ENCODE assay signal across 8 cellular contexts in the genomic region with DNA sequence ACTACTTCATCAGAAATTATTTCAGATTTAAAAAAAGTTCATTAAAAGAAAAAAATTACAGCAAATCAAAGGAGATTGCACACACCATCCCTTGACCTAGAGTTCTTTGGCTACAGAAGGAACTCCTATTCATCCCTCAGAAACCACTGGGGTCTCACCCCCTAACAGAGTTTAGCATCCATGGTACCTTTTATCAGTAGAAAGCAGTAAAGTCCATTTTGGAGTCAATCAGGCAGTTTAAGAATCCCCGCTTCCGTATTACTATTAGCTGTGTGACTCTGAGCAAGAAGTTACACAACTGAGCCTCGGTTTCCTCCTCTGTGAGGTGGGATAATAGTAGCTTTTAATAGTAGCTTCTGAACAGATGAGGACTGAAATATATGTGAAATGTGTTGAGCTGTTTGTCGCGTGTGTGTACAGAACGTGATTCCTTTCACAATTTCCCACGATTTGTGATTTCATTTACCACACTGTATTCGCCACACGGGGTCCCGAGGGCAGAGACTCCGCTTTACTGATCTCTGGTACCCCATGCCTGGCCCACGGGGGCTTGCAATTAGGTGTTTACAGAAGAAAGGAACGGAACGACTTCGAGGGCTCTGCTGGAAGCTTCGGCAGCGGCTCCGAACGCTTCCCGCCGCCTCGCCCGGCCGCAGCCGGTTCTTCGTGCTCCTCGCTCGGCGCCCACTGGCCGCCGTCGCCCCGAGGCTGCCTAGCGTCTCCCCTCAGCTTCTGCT.
DNase-seq lines count a peak whose midpoint lies in the region; ATAC-seq and TF ChIP-seq lines count a peak whose summit lies in the region.

No MANE protein-coding gene starts in this region.

- peak overlapping the region; percentile 80 to 96 for H3K4ac ChIP-seq in mesenchymal stem cell (ENCODE audit: low read depth in 1 of 2, low read length in 2 of 2)

- H3K9me3 ChIP-seq in SJSA1 (replicated peaks), result no peaks in the 10 kb centered on the region
- H3K9me3 ChIP-seq in mesenchymal stem cell (ENCODE audit: control insufficient read depth, low read length), result no peaks in the 10 kb centered on the region
- no peaks in the 10 kb centered on the region for H3K9me3 ChIP-seq in upper lobe of right lung

- ATAC-seq in GM19035 (IDR thresholded peaks at IDR 0.05; ENCODE audit: unreplicated experiment) (peak; percentile 27), upper lobe of right lung (peak; percentile 12)

- no peak overlapping the region for H2AK5ac ChIP-seq in mesenchymal stem cell (ENCODE audit: low read length, severe bottlenecking)

- peak overlapping the region; percentile 86 for H2BK120ac ChIP-seq in mesenchymal stem cell (ENCODE audit: low read depth, low read length)

- H4K91ac ChIP-seq in mesenchymal stem cell (ENCODE audit: low read length), result peak overlapping the region; percentile 90

- H3K79me1 ChIP-seq in mesenchymal stem cell (replicated peaks; ENCODE audit: low read length, poor library complexity, severe bottlenecking), result peaks cover 3% of the 10 kb centered on the region

- H3K14ac ChIP-seq in mesenchymal stem cell (ENCODE audit: low read length in 2 of 2), result peak overlapping the region in 1 of 2 experiments; percentile 44

- intact Hi-C loops in dendritic cell treated with granulocyte-macrophage colony-stimulating factor and Interleukin-4, amounts not matched to agents 40 ng/mL and 50 ng/mL, for 4 days (cut with micrococcal nuclease), result loop anchor here (5.0 kb wide), 4 partner anchors 47 to 138 kb away; no protein-coding TSS in a partner anchor
- intact Hi-C loops in upper lobe of right lung (cut with DNase I), result loop anchor here (10.0 kb wide), 1 partner anchor 94 kb away; no protein-coding TSS in a partner anchor

- peak overlapping the region; percentile 97 for H3K4me3 Mint-ChIP-seq in dendritic cell treated with granulocyte-macrophage colony-stimulating factor and Interleukin-4, amounts not matched to agents 40 ng/mL and 50 ng/mL, for 4 days

- peak overlapping the region; percentile 97 for H3K27ac Mint-ChIP-seq in dendritic cell treated with granulocyte-macrophage colony-stimulating factor and Interleukin-4, amounts not matched to agents 40 ng/mL and 50 ng/mL, for 4 days

- H3K36me3 Mint-ChIP-seq in dendritic cell treated with granulocyte-macrophage colony-stimulating factor and Interleukin-4, amounts not matched to agents 40 ng/mL and 50 ng/mL, for 4 days (ENCODE audit: low read depth), result peaks cover 9% of the 10 kb centered on the region

- H4K8ac ChIP-seq in mesenchymal stem cell (ENCODE audit: low read length), result peak overlapping the region; percentile 92

- H3K27ac ChIP-seq in 22Rv1 (peak overlapping the region; percentile 87), SJSA1 (peak overlapping the region; percentile 71), mesenchymal stem cell (ENCODE audit: low read length, poor library complexity, severe bottlenecking) (no peak overlapping the region), upper lobe of right lung (peak overlapping the region; percentile 86)

- H3K9me3 Mint-ChIP-seq in dendritic cell treated with granulocyte-macrophage colony-stimulating factor and Interleukin-4, amounts not matched to agents 40 ng/mL and 50 ng/mL, for 4 days, result no peaks in the 10 kb centered on the region

- peak overlapping the region; percentile 59 to 94 for H2BK12ac ChIP-seq in mesenchymal stem cell (ENCODE audit: low read length in 2 of 2)

- peak overlapping the region; percentile 68 for H2BK15ac ChIP-seq in mesenchymal stem cell (ENCODE audit: low read depth, poor library complexity, severe bottlenecking)

- peak overlapping the region; percentile 55 for H3K4me3 ChIP-seq in SJSA1
- peak overlapping the region; percentile 68 to 84 for H3K4me3 ChIP-seq in mesenchymal stem cell (ENCODE audit: insufficient read depth in 1 of 2, low read depth in 1 of 2, low read length in 2 of 2)
- H3K4me3 ChIP-seq in upper lobe of right lung, result peak overlapping the region; percentile 66

- H3K4me1 ChIP-seq in SJSA1 (replicated peaks) (peaks cover 35% of the 10 kb centered on the region), mesenchymal stem cell (ENCODE audit: control insufficient read depth, insufficient read depth, low read depth, low read length) (peaks cover 11% of the 10 kb centered on the region), upper lobe of right lung (peaks cover 13% of the 10 kb centered on the region)

- H3K27me3 ChIP-seq in SJSA1 (replicated peaks) (no peaks in the 10 kb centered on the region), mesenchymal stem cell (ENCODE audit: control insufficient read depth in 1 of 2, insufficient read depth in 1 of 2, low read length in 2 of 2) (no peaks in the 10 kb centered on the region), upper lobe of right lung (no peaks in the 10 kb centered on the region)

- H3K9ac ChIP-seq in mesenchymal stem cell (ENCODE audit: low read length), result peak overlapping the region; percentile 93

- H3K27me3 Mint-ChIP-seq in dendritic cell treated with granulocyte-macrophage colony-stimulating factor and Interleukin-4, amounts not matched to agents 40 ng/mL and 50 ng/mL, for 4 days, result peaks cover 30% of the 10 kb centered on the region

- H3K23ac ChIP-seq in mesenchymal stem cell (ENCODE audit: low read length in 2 of 2), result peak overlapping the region in 1 of 2 experiments; percentile 99

- POLR2A ChIA-PET in GM10248 (lab: Yijun Ruan, JAX), result no interaction called here

- H3K4me1 Mint-ChIP-seq in dendritic cell treated with granulocyte-macrophage colony-stimulating factor and Interleukin-4, amounts not matched to agents 40 ng/mL and 50 ng/mL, for 4 days (ENCODE audit: low read depth), result peaks cover 40% of the 10 kb centered on the region

- H3K18ac ChIP-seq in mesenchymal stem cell (ENCODE audit: low read depth in 1 of 2, low read length in 2 of 2), result peak overlapping the region; percentile 98 to 99

- no peak for TF ChIP-seq CTCF in 22Rv1 (IDR thresholded peaks at IDR 0.05)
- no peak for TF ChIP-seq CTCF in upper lobe of right lung (IDR thresholded peaks at IDR 0.05)
- TF ChIP-seq CTCF in GM10248 (IDR thresholded peaks at IDR 0.05; ENCODE audit: control extremely low read depth, extremely low read depth, low read depth, missing control alignments), result no peak

- peak overlapping the region; percentile 33 for H2BK5ac ChIP-seq in mesenchymal stem cell (ENCODE audit: low read depth, low read length, poor library complexity, severe bottlenecking)

- peak overlapping the region; percentile 29 for H2AFZ ChIP-seq in mesenchymal stem cell (ENCODE audit: low read depth, low read length)

- CTCF ChIA-PET in GM10248 (lab: Yijun Ruan, JAX), result interaction anchor here (1.0 to 2.4 kb wide), 8 partner anchors 9 to 858 kb away, joined by 3 to 8 read pairs (median 4); no protein-coding TSS in a partner anchor

- WGBS in mesenchymal stem cell, result 6% methylated on average over 31 of the region's 34 CpGs

- DNase-seq in SJSA1 (ENCODE audit: low read depth in 1 of 2, low spot score in 2 of 2) (peak in 1 of 2 experiments; percentile 70), mesenchymal stem cell (peak; percentile 67), upper lobe of right lung (no peak), ureter (ENCODE audit: low spot score) (no peak), GM10248 (ENCODE audit: extremely low spot score) (no peak)

- no peaks in the 10 kb centered on the region for H3K36me3 ChIP-seq in SJSA1
- H3K36me3 ChIP-seq in mesenchymal stem cell (ENCODE audit: control insufficient read depth in 1 of 2, insufficient read depth in 2 of 2, low read depth in 1 of 2, low read length in 2 of 2), result no peaks in the 10 kb centered on the region
- H3K36me3 ChIP-seq in upper lobe of right lung, result no peaks in the 10 kb centered on the region

- H3K4me2 ChIP-seq in mesenchymal stem cell (ENCODE audit: low read length, poor library complexity, severe bottlenecking), result peak overlapping the region; percentile 83
